ENCODE assay signal across 8 cellular contexts in genomic region chr11:85647604-85648299, GRCh38. TPM values are rescaled to one million over a fixed set of nuclear protein-coding genes. Genes with fewer than 3 reads are reported as not detected.
DNase-seq lines count a peak whose midpoint lies in the region; ATAC-seq and TF ChIP-seq lines count a peak whose summit lies in the region.

Gene TMEM126A, plus strand, starts transcription at chr11:85647967. Its CDS starts 2,289 bp downstream, at chr11:85650256.

- no peaks in the 10 kb centered on the region for H3K9me3 Mint-ChIP-seq in natural killer cell treated with Interleukin-12 subunit alpha and Interleukin-12 subunit beta and Interleukin-15 and Interleukin-18, amount 100 ng/mL, for 72 hours

- peak within 1 kb of the TSS; percentile 92 for H3K4me3 Mint-ChIP-seq in natural killer cell treated with Interleukin-12 subunit alpha and Interleukin-12 subunit beta and Interleukin-15 and Interleukin-18, amount 100 ng/mL, for 72 hours

- no peaks in the 10 kb centered on the region for H3K36me3 Mint-ChIP-seq in natural killer cell treated with Interleukin-12 subunit alpha and Interleukin-12 subunit beta and Interleukin-15 and Interleukin-18, amount 100 ng/mL, for 72 hours

- H3F3A ChIP-seq in MM.1S (ENCODE audit: insufficient read depth, low read length), result peaks cover 23% of the 10 kb centered on the region

- peaks cover 11% of the 10 kb centered on the region; the same call in 1 of the 2 replicates for H3K4me1 ChIP-seq in ES-I3 (ENCODE audit: insufficient read depth, low read length)
- H3K4me1 ChIP-seq in MM.1S (ENCODE audit: low read length), result peaks cover 10% of the 10 kb centered on the region

- H3K4me2 ChIP-seq in MM.1S (ENCODE audit: low read depth, low read length), result peak within 1 kb of the TSS; percentile 62

- H2AFZ ChIP-seq in MM.1S (ENCODE audit: low read length), result peak within 1 kb of the TSS; percentile 56

- H4K20me1 ChIP-seq in MM.1S (ENCODE audit: insufficient read depth, low read length), result no peaks in the 10 kb centered on the region

- H3K79me2 ChIP-seq in MM.1S (ENCODE audit: low read length), result peaks cover 42% of the 10 kb centered on the region

- no peaks in the 10 kb centered on the region for H3K9me2 ChIP-seq in MM.1S (replicated peaks; ENCODE audit: insufficient read depth, low read length)

- H3K27me3 Mint-ChIP-seq in natural killer cell treated with Interleukin-12 subunit alpha and Interleukin-12 subunit beta and Interleukin-15 and Interleukin-18, amount 100 ng/mL, for 72 hours, result peaks cover 8 to 33% of the 10 kb centered on the region in 2 donors

- H3K9ac ChIP-seq in ES-I3 (ENCODE audit: low read depth, low read length) (peak within 1 kb of the TSS; percentile 78), MM.1S (ENCODE audit: low read length) (peak within 1 kb of the TSS; percentile 70)

- H3K27ac ChIP-seq in MM.1S (ENCODE audit: low read length), result peak within 1 kb of the TSS; percentile 73

- ATAC-seq in natural killer cell treated with Interleukin-12 subunit alpha and Interleukin-12 subunit beta and Interleukin-15 and Interleukin-18, amount 100 ng/mL, for 72 hours, result peak; percentile 99
- peak; percentile 99 for ATAC-seq in stimulated activated naive CD8-positive, alpha-beta T cell treated with anti-CD3 and anti-CD28 coated beads, Interleukin-15, Interleukin-2, amounts not matched to agents 100 U/mL and 50 U/mL, for 24 hours

- no peaks in the 10 kb centered on the region for H3K27me3 ChIP-seq in MM.1S (replicated peaks; ENCODE audit: insufficient read depth, low read length)

- peak; percentile 82 for DNase-seq in HCEC 1CT
- peak; percentile 91 for DNase-seq in MM.1S
- DNase-seq in SIG-M5 (lab: John Stamatoyannopoulos, UW), result peak; percentile 36
- peak; percentile 82 for DNase-seq in activated gamma-delta T cell (lab: John Stamatoyannopoulos, UW)
- peak; percentile 75 for DNase-seq in fibroblast of the aortic adventitia (ENCODE audit: low read depth)
- DNase-seq in natural killer cell treated with Interleukin-12 subunit alpha and Interleukin-12 subunit beta and Interleukin-15 and Interleukin-18, amount 100 ng/mL, for 72 hours (ENCODE audit: low spot score), result peak; percentile 93
- peak; percentile 94 for DNase-seq in stimulated activated naive CD8-positive, alpha-beta T cell treated with anti-CD3 and anti-CD28 coated beads, Interleukin-15, Interleukin-2, amounts not matched to agents 100 U/mL and 50 U/mL, for 24 hours

- peaks cover 16 to 18% of the 10 kb centered on the region in 2 donors for H3K4me1 Mint-ChIP-seq in natural killer cell treated with Interleukin-12 subunit alpha and Interleukin-12 subunit beta and Interleukin-15 and Interleukin-18, amount 100 ng/mL, for 72 hours (ENCODE audit: low read depth in 2 of 2)

- peak within 1 kb of the TSS; percentile 66 for H3K4me3 ChIP-seq in MM.1S (ENCODE audit: low read length)
- H3K4me3 ChIP-seq in fibroblast of the aortic adventitia (ENCODE audit: low read depth, low read length), result peak within 1 kb of the TSS; percentile 89

- H3K9me3 ChIP-seq in ES-I3 (ENCODE audit: control insufficient read depth, insufficient read depth, low read length) (no peaks in the 10 kb centered on the region), MM.1S (replicated peaks; ENCODE audit: insufficient read depth, low read length) (no peaks in the 10 kb centered on the region)

- peak within 1 kb of the TSS; percentile 79 to 98 for H3K27ac Mint-ChIP-seq in natural killer cell treated with Interleukin-12 subunit alpha and Interleukin-12 subunit beta and Interleukin-15 and Interleukin-18, amount 100 ng/mL, for 72 hours

- H3K36me3 ChIP-seq in ES-I3 (ENCODE audit: insufficient read depth, low read length), result peaks cover 3% of the 10 kb centered on the region; the same call in 1 of the 2 replicates
- no peaks in the 10 kb centered on the region for H3K36me3 ChIP-seq in MM.1S (replicated peaks; ENCODE audit: insufficient read depth, low read length)

- TF ChIP-seq CTCF in MM.1S (IDR thresholded peaks at IDR 0.05; ENCODE audit: low read length) (no peak), fibroblast of the aortic adventitia (IDR thresholded peaks at IDR 0.05; ENCODE audit: insufficient read depth, low read length) (no peak)

RNA-seq across cellular contexts. Expression of gene TMEM126A, which starts in this region (rescaled TPM):
- total RNA-seq in fibroblast of the aortic adventitia (ENCODE audit: low replicate concordance), result 61.5 and 66.2 TPM in 2 replicates
- 10 to 100 TPM; 33.0 to 46.3 TPM for total RNA-seq in natural killer cell treated with Interleukin-12 subunit alpha and Interleukin-12 subunit beta and Interleukin-15 and Interleukin-18, amount 100 ng/mL, for 72 hours

Comparison
In these comparisons a context has a peak if more than half of its experiments do, and no peak if none do; other contexts are left out.
1. Peak in every context shown above with its lines: DNase-seq, ATAC-seq, H3K4me3 ChIP-seq and H3K27ac ChIP-seq.
2. DNase-seq: peak in every context shown above with its lines; median percentile 94 in stimulated activated naive CD8-positive, alpha-beta T cell treated with anti-CD3 and anti-CD28 coated beads, Interleukin-15, Interleukin-2, amounts not matched to agents 100 U/mL and 50 U/mL, for 24 hours; 93 in natural killer cell treated with Interleukin-12 subunit alpha and Interleukin-12 subunit beta and Interleukin-15 and Interleukin-18, amount 100 ng/mL, for 72 hours; 91 in MM.1S; 82 in HCEC 1CT; 82 in activated gamma-delta T cell; 75 in fibroblast of the aortic adventitia; 36 in SIG-M5.